ENCODE assay signal across 27 cellular contexts in the genomic region with DNA sequence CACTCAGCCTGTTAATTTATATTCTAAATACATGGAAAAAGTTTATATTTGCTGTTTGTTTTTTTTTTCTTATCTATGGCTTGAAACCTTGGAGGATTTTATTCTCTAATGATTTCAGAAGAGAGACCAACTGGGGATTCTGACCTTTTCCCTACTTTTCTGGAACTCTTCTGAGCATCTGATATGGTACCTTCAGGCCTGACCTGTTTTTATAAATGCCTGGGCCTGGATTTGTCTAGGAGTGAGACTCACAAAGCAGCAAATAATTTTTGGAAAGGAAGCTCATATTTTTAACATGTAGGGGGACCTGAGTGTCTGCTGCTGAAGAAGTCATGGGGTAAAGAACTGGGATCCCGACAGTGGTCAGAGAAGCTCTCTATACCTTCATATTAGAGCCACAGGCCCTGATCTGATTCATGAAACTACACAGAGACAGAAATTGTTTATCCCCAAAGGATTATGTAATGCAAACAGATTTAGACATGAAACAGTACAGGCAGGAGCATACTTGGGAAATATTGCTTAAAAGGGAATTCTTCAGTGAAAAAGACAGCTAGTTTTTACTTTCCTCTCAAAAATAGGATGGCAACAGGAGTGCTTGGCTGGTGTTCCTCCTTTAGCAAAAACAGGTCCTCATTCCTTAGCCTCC. TPM values are rescaled to one million over a fixed set of nuclear protein-coding genes. Genes with fewer than 3 reads are reported as not detected.
DNase-seq lines count a peak whose midpoint lies in the region; ATAC-seq and TF ChIP-seq lines count a peak whose summit lies in the region.
"Had no signal": no experiment of that assay in that cellular context is flagged by ENCODE, and none has a peak within 500 bp of the region (broad histone marks: within the 10 kb centered on the region; RNA-seq: fewer than 3 reads in every experiment).

No MANE protein-coding gene starts in this region.

- no peaks in the 10 kb centered on the region for H3F3A ChIP-seq in SK-N-SH (replicated peaks; ENCODE audit: insufficient read depth)

- TF ChIP-seq CTCF in SK-N-SH (IDR thresholded peaks at IDR 0.05): no peak
- no peak for TF ChIP-seq CTCF in esophagus muscularis mucosa (IDR thresholded peaks at IDR 0.05)
- TF ChIP-seq CTCF in breast epithelium (IDR thresholded peaks at IDR 0.05): no peak

- H3K4me3 ChIP-seq in SK-N-SH (ENCODE audit: low read depth in 2 of 2, low read length in 1 of 2) (no peak overlapping the region), esophagus muscularis mucosa (no peak overlapping the region), muscle layer of colon (ENCODE audit: low read depth in 1 of 2, low read length in 2 of 2) (no peak overlapping the region), subcutaneous abdominal adipose tissue (ENCODE audit: low read depth in 1 of 5, low read length in 5 of 5) (no peak overlapping the region), breast epithelium (no peak overlapping the region)
- H3K4me3 ChIP-seq: ascending aorta, GM12878, HAP-1, Peyer's patch, prostate gland, SJCRH30 had no signal

- POLR2A ChIA-PET in SK-N-SH (lab: Yijun Ruan, JAX): interaction anchor here (0.9 kb wide), 1 partner anchor 17 kb away, joined by 4 read pairs; no protein-coding TSS in a partner anchor

- peaks cover 0 to 8% of the 10 kb centered on the region in 2 experiments; a peak in 2 of 4 replicates for H3K4me1 ChIP-seq in SK-N-SH (ENCODE audit: control insufficient read depth in 1 of 2, insufficient read depth in 2 of 2, low read depth in 1 of 2, low read length in 1 of 2)
- H3K4me1 ChIP-seq in esophagus muscularis mucosa: peaks cover 13 to 47% (median 31%) of the 10 kb centered on the region in 4 donors
- peaks cover 35% of the 10 kb centered on the region for H3K4me1 ChIP-seq in muscle layer of colon (ENCODE audit: insufficient read depth, low read length)
- peaks cover 0 to 10% (median 6%) of the 10 kb centered on the region in 5 donors for H3K4me1 ChIP-seq in subcutaneous abdominal adipose tissue (ENCODE audit: control insufficient read depth in 5 of 5, insufficient read depth in 5 of 5, low read length in 5 of 5)
- H3K4me1 ChIP-seq in breast epithelium: no peaks in the 10 kb centered on the region
- H3K4me1 ChIP-seq: ascending aorta, HAP-1, Peyer's patch, prostate gland, SJCRH30 had no signal

- TF ChIP-seq POLR2A in esophagus muscularis mucosa (IDR thresholded peaks at IDR 0.05; ENCODE audit: low read depth) (no peak), breast epithelium (IDR thresholded peaks at IDR 0.05) (no peak)

- H3K9me2 ChIP-seq in SK-N-SH: no peaks in the 10 kb centered on the region

- no peaks in the 10 kb centered on the region for H3K36me3 ChIP-seq in SK-N-SH (replicated peaks in 1 of 2; ENCODE audit: control insufficient read depth in 1 of 2, insufficient read depth in 2 of 2, low read length in 1 of 2)
- H3K36me3 ChIP-seq in esophagus muscularis mucosa: no peaks in the 10 kb centered on the region
- no peaks in the 10 kb centered on the region for H3K36me3 ChIP-seq in muscle layer of colon (ENCODE audit: insufficient read depth, low read length)
- H3K36me3 ChIP-seq in subcutaneous abdominal adipose tissue (ENCODE audit: control insufficient read depth in 5 of 5, insufficient read depth in 5 of 5, low read length in 5 of 5): no peaks in the 10 kb centered on the region
- H3K36me3 ChIP-seq in breast epithelium: no peaks in the 10 kb centered on the region
- H3K36me3 ChIP-seq: ascending aorta, HAP-1, neutrophil, Peyer's patch, prostate gland, SJCRH30 had no signal

- no peaks in the 10 kb centered on the region for H3K27me3 ChIP-seq in SK-N-SH (ENCODE audit: insufficient read depth)
- H3K27me3 ChIP-seq in esophagus muscularis mucosa: no peaks in the 10 kb centered on the region
- H3K27me3 ChIP-seq in muscle layer of colon (ENCODE audit: control insufficient read depth in 1 of 2, insufficient read depth in 2 of 2, low read length in 2 of 2): no peaks in the 10 kb centered on the region
- no peaks in the 10 kb centered on the region for H3K27me3 ChIP-seq in subcutaneous abdominal adipose tissue (ENCODE audit: control insufficient read depth in 5 of 5, insufficient read depth in 4 of 5, low read length in 5 of 5)
- no peaks in the 10 kb centered on the region for H3K27me3 ChIP-seq in breast epithelium
- H3K27me3 ChIP-seq: ascending aorta, neutrophil, Peyer's patch, SJCRH30 had no signal

- H3K27ac ChIP-seq in SK-N-SH (ENCODE audit: low read depth in 2 of 2, low read length in 1 of 2): peak overlapping the region in 1 of 2 experiments; percentile 83; a peak in 2 of 4 replicates
- H3K27ac ChIP-seq in esophagus muscularis mucosa (replicated peaks in 1 of 4): peak overlapping the region; percentile 53 to 68 (median 61)
- H3K27ac ChIP-seq in muscle layer of colon (ENCODE audit: low read depth, low read length): peak overlapping the region; percentile 57
- peak overlapping the region; percentile 28 for H3K27ac ChIP-seq in subcutaneous abdominal adipose tissue (ENCODE audit: low read depth, low read length)
- H3K27ac ChIP-seq in breast epithelium: no peak overlapping the region
- H3K27ac ChIP-seq: ascending aorta, neutrophil, Peyer's patch, prostate gland, SJCRH30 had no signal

- intact Hi-C loops in esophagus muscularis mucosa (cut with DNase I) (no loop called here), breast epithelium (cut with DNase I; ENCODE audit: low total_unique reads) (loop anchor here (2.0 kb wide), 1 partner anchor 49 kb away; no protein-coding TSS in a partner anchor)

- TF ChIP-seq EP300 in SK-N-SH (IDR thresholded peaks at IDR 0.05; ENCODE audit: borderline replicate concordance in 1 of 2, low read depth in 1 of 2, low read length in 1 of 2) (peak in 1 of 2 experiments; percentile 61; a peak in 1 of 4 replicates), esophagus muscularis mucosa (IDR thresholded peaks at IDR 0.05) (no peak)

- CTCF ChIA-PET in SK-N-SH (lab: Yijun Ruan, JAX): no interaction called here

- H3K79me2 ChIP-seq in SK-N-SH (ENCODE audit: insufficient read depth): no peaks in the 10 kb centered on the region

- TF ChIP-seq RAD21 in SK-N-SH (IDR thresholded peaks at IDR 0.05; ENCODE audit: low read length): peak; percentile 24

- ATAC-seq in SK-N-SH treated with all-trans-retinoic acid at 6 μM for 48 hours: no peak
- ATAC-seq: GM12878, left colon had no signal

- H2AFZ ChIP-seq in SK-N-SH (ENCODE audit: low read depth): no peak overlapping the region

- no peaks in the 10 kb centered on the region for H4K20me1 ChIP-seq in SK-N-SH (ENCODE audit: insufficient read depth)

- H3K9ac ChIP-seq in SK-N-SH (no peak overlapping the region), muscle layer of colon (ENCODE audit: low read length) (no peak overlapping the region), subcutaneous abdominal adipose tissue (ENCODE audit: low read length in 5 of 5) (peak overlapping the region in 1 of 5 donors; percentile 60)

- DNase-seq in SK-N-SH (peak; percentile 22), esophagus muscularis mucosa (ENCODE audit: extremely low spot score) (peak; percentile 24), NCI-H82 (lab: John Stamatoyannopoulos, UW) (no peak), breast epithelium (ENCODE audit: low spot score in 2 of 2) (no peak), OCI-M2 (lab: John Stamatoyannopoulos, UW; ENCODE audit: unreplicated experiment) (no peak)
- DNase-seq: 8988T; activated CD4-positive, alpha-beta T cell treated with anti-CD3 and anti-CD28 coated beads, Interleukin-2, amount 50 U/mL, for 48 hours; activated CD4-positive, CD25-positive, alpha-beta regulatory T cell; activated naive CD4-positive, alpha-beta T cell treated with anti-CD3 and anti-CD28 coated beads for 36 hours; CD4-positive, alpha-beta memory T cell; EL; left colon; naive B cell; NCI-H2029 treated with DMSO at 0.1 percent for 48 hours; NCI-H526 treated with DMSO at 0.1 percent for 48 hours; Peyer's patch; SJCRH30; stimulated activated CD4-positive, alpha-beta T cell treated with anti-CD3 and anti-CD28 coated beads, Interleukin-2, amount 100 ng/mL, for 24 hours; T-helper 1 cell had no signal

- H3K9me3 ChIP-seq in SK-N-SH (no peaks in the 10 kb centered on the region), esophagus muscularis mucosa (no peaks in the 10 kb centered on the region), muscle layer of colon (ENCODE audit: low read length) (no peaks in the 10 kb centered on the region), subcutaneous abdominal adipose tissue (ENCODE audit: control insufficient read depth in 5 of 5, low read length in 5 of 5) (no peaks in the 10 kb centered on the region), breast epithelium (no peaks in the 10 kb centered on the region)
- H3K9me3 ChIP-seq: ascending aorta, HAP-1, neutrophil, Peyer's patch, prostate gland, SJCRH30 had no signal

- whole genome bisulfite sequencing in SK-N-SH (ENCODE audit: low lambda C conversion rate): 9% methylated on average over 1 of the region's 1 CpG
- 18% methylated on average over 1 of the region's 1 CpG for WGBS in esophagus muscularis mucosa

- H3K4me2 ChIP-seq in SK-N-SH: no peak overlapping the region

TF ChIP-seq in SK-N-SH, 30 proteins besides CTCF, POLR2A, EP300 and RAD21 (continues in another document):
- TF ChIP-seq TAF1 (IDR thresholded peaks at IDR 0.05; ENCODE audit: borderline replicate concordance, low read depth, low read length) (no peak), MEF2A (IDR thresholded peaks at IDR 0.05; ENCODE audit: borderline replicate concordance, low read depth) (no peak), ELF1 (IDR thresholded peaks at IDR 0.05) (no peak)

TF ChIP-seq in SK-N-SH treated with all-trans-retinoic acid at 6 μM for 48 hours, 23 proteins besides CTCF, POLR2A, EP300 and RAD21 (continues in another document):
- TF ChIP-seq, protein P1, sequence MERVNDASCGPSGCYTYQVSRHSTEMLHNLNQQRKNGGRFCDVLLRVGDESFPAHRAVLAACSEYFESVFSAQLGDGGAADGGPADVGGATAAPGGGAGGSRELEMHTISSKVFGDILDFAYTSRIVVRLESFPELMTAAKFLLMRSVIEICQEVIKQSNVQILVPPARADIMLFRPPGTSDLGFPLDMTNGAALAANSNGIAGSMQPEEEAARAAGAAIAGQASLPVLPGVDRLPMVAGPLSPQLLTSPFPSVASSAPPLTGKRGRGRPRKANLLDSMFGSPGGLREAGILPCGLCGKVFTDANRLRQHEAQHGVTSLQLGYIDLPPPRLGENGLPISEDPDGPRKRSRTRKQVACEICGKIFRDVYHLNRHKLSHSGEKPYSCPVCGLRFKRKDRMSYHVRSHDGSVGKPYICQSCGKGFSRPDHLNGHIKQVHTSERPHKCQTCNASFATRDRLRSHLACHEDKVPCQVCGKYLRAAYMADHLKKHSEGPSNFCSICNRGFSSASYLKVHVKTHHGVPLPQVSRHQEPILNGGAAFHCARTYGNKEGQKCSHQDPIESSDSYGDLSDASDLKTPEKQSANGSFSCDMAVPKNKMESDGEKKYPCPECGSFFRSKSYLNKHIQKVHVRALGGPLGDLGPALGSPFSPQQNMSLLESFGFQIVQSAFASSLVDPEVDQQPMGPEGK (CRISPR knock-in tag; IDR thresholded peaks at IDR 0.05; ENCODE audit: borderline replicate concordance): no peak
- TF ChIP-seq BACH2 (CRISPR knock-in tag; IDR thresholded peaks at IDR 0.05; ENCODE audit: borderline replicate concordance): no peak
- TF ChIP-seq PPARA (CRISPR knock-in tag; IDR thresholded peaks at IDR 0.05; ENCODE audit: borderline replicate concordance): no peak

RNA-seq across cellular contexts. Expression of gene PPM1L, which starts 15.9 kb away (rescaled TPM):
- polyA plus RNA-seq in SK-N-SH (2012; rRNA removed): 0.16 and 0.29 TPM in 2 replicates
- 0.18 and 0.29 TPM in 2 replicates for polyA plus RNA-seq in SK-N-SH (2012; cell fraction: cytosol; rRNA removed)
- 0.18 and 0.21 TPM in 2 replicates for polyA plus RNA-seq in SK-N-SH (2012; cell fraction: nucleus; rRNA removed)
- total RNA-seq in esophagus muscularis mucosa: 10 to 100 TPM; 30.8 to 88.1 (median 52.7) TPM
- total RNA-seq in breast epithelium: 100 to 1,000 TPM in 1 of 3 donors, 10 to 100 TPM in 2; 12.8 to 136 (median 24.6) TPM

Comparison
In these comparisons a context has a peak if more than half of its experiments do, and no peak if none do; other contexts are left out.
1. DNase-seq: peak in SK-N-SH (single experiment) and esophagus muscularis mucosa (single experiment); none in NCI-H82 (single experiment), breast epithelium (0 of 2) and OCI-M2 (single experiment).
2. H3K27ac ChIP-seq: peak in esophagus muscularis mucosa (4 of 4), muscle layer of colon (single experiment) and subcutaneous abdominal adipose tissue (single experiment); none in breast epithelium (0 of 2).